ENCODE assay signal across 16 cellular contexts in genomic region chr3:2540115-2540514, GRCh38.
"Had no signal": no experiment of that assay in that cellular context is flagged by ENCODE, and none has a peak within 500 bp of the region (broad histone marks: within the 10 kb centered on the region; RNA-seq: fewer than 3 reads in every experiment).

No MANE protein-coding gene starts in this region.

- H3K27me3 ChIP-seq: ascending aorta, esophagus squamous epithelium, neutrophil, right atrium auricular region, tibial nerve had no signal

- H3K4me1 Mint-ChIP-seq: activated naive CD8-positive, alpha-beta T cell treated with anti-CD3 and anti-CD28 coated beads, Interleukin-2, amount 50 U/mL, for 24 hours; immature natural killer cell; stimulated activated effector memory CD8-positive, alpha-beta T cell treated with anti-CD3 and anti-CD28 coated beads, Interleukin-12 subunit alpha, Interleukin-12 subunit beta, amount 100 ng/mL, for 72 hours had no signal

- H3K27ac ChIP-seq: ascending aorta, esophagus squamous epithelium, lower lobe of right lung, neutrophil, right atrium auricular region, skin epidermis, tibial nerve had no signal

- H3K27me3 Mint-ChIP-seq: activated CD4-positive, alpha-beta memory T cell treated with anti-CD3 and anti-CD28 coated beads for 36 hours; activated naive CD8-positive, alpha-beta T cell treated with anti-CD3 and anti-CD28 coated beads, Interleukin-2, amount 50 U/mL, for 24 hours had no signal

- H3K36me3 ChIP-seq: ascending aorta, esophagus squamous epithelium, lower lobe of right lung, neutrophil, right atrium auricular region, tibial nerve had no signal

- H3K36me3 Mint-ChIP-seq: activated CD4-positive, alpha-beta memory T cell treated with anti-CD3 and anti-CD28 coated beads for 36 hours; immature natural killer cell; naive thymus-derived CD4-positive, alpha-beta T cell; stimulated activated effector memory CD8-positive, alpha-beta T cell treated with anti-CD3 and anti-CD28 coated beads, Interleukin-12 subunit alpha, Interleukin-12 subunit beta, amount 100 ng/mL, for 72 hours had no signal

- DNase-seq: activated CD4-positive, alpha-beta memory T cell treated with anti-CD3 and anti-CD28 coated beads for 36 hours; activated CD8-positive, alpha-beta memory T cell treated with anti-CD3 and anti-CD28 coated beads, Interleukin-2, amount 50 U/mL, for 48 hours; activated naive CD4-positive, alpha-beta T cell treated with Interleukin-2 at 50 U/mL for 16 hours; activated naive CD8-positive, alpha-beta T cell treated with anti-CD3 and anti-CD28 coated beads, Interleukin-2, amount 50 U/mL, for 24 hours; esophagus squamous epithelium; foreskin fibroblast; glutamatergic neuron; immature natural killer cell; lower lobe of right lung; naive thymus-derived CD4-positive, alpha-beta T cell had no signal

- H3K4me3 ChIP-seq: ascending aorta, esophagus squamous epithelium, lower lobe of right lung, right atrium auricular region, skin epidermis, tibial nerve had no signal

- ATAC-seq: activated naive CD8-positive, alpha-beta T cell treated with anti-CD3 and anti-CD28 coated beads, Interleukin-2, amount 50 U/mL, for 24 hours; lower lobe of right lung; naive thymus-derived CD4-positive, alpha-beta T cell; stimulated activated effector memory CD8-positive, alpha-beta T cell treated with anti-CD3 and anti-CD28 coated beads, Interleukin-12 subunit alpha, Interleukin-12 subunit beta, amount 100 ng/mL, for 72 hours had no signal

- H3K4me1 ChIP-seq: ascending aorta, esophagus squamous epithelium, lower lobe of right lung, right atrium auricular region, tibial nerve had no signal

- H3K4me3 Mint-ChIP-seq: activated CD4-positive, alpha-beta memory T cell treated with anti-CD3 and anti-CD28 coated beads for 36 hours; activated naive CD8-positive, alpha-beta T cell treated with anti-CD3 and anti-CD28 coated beads, Interleukin-2, amount 50 U/mL, for 24 hours; immature natural killer cell; naive thymus-derived CD4-positive, alpha-beta T cell; stimulated activated effector memory CD8-positive, alpha-beta T cell treated with anti-CD3 and anti-CD28 coated beads, Interleukin-12 subunit alpha, Interleukin-12 subunit beta, amount 100 ng/mL, for 72 hours had no signal

- H3K9me3 Mint-ChIP-seq: activated CD4-positive, alpha-beta memory T cell treated with anti-CD3 and anti-CD28 coated beads for 36 hours; activated naive CD8-positive, alpha-beta T cell treated with anti-CD3 and anti-CD28 coated beads, Interleukin-2, amount 50 U/mL, for 24 hours; stimulated activated effector memory CD8-positive, alpha-beta T cell treated with anti-CD3 and anti-CD28 coated beads, Interleukin-12 subunit alpha, Interleukin-12 subunit beta, amount 100 ng/mL, for 72 hours had no signal

- H3K27ac Mint-ChIP-seq: activated CD4-positive, alpha-beta memory T cell treated with anti-CD3 and anti-CD28 coated beads for 36 hours; activated naive CD8-positive, alpha-beta T cell treated with anti-CD3 and anti-CD28 coated beads, Interleukin-2, amount 50 U/mL, for 24 hours; immature natural killer cell; naive thymus-derived CD4-positive, alpha-beta T cell; stimulated activated effector memory CD8-positive, alpha-beta T cell treated with anti-CD3 and anti-CD28 coated beads, Interleukin-12 subunit alpha, Interleukin-12 subunit beta, amount 100 ng/mL, for 72 hours had no signal
